15 cellular contexts compared by ENCODE assay signal in the genomic region with DNA sequence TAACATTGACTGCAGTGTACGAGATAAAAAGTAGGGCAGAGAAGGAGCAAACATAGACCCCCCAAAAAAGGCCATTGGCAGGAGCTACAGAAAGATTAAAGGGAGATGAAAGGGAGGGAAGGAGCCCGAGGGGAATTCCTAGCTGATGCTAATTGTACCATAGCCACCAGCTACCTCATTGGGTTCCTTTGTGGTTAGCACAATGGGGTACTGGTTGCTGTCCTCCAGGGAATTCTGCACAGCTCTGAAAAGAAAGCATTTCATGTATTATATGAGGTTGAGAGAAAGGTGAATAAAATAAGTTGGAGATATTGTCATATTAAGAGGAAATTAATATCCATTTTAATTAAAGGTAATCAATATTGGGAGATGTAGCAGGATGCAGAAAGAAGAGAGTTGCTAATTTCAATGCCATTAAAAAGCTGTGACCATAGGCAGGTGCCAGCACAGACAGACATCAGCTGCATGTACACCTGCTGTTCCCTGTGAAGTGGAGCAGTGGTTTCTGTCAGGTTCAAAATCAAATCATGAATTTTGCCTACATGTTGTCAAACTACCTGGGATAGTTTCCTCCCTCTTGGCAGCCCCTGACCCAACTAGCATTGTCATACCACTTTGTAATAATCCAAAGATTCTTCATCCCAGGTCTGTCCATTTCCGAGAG.
"Had no signal": no experiment of that assay in that cellular context is flagged by ENCODE, and none has a peak within 500 bp of the region (broad histone marks: within the 10 kb centered on the region; RNA-seq: fewer than 3 reads in every experiment).

No MANE protein-coding gene starts in this region.

- H3K27me3 Mint-ChIP-seq: activated naive CD4-positive, alpha-beta T cell treated with anti-CD3 and anti-CD28 coated beads, Interleukin-2, amount 50 U/mL, for 24 hours had no signal

- H3K4me1 ChIP-seq: adrenal gland, gastroesophageal sphincter, pancreas, sigmoid colon, spleen, thyroid gland, uterus had no signal

- H3K4me1 Mint-ChIP-seq: activated naive CD4-positive, alpha-beta T cell treated with anti-CD3 and anti-CD28 coated beads, Interleukin-2, amount 50 U/mL, for 24 hours had no signal

- H3K36me3 Mint-ChIP-seq: activated naive CD4-positive, alpha-beta T cell treated with anti-CD3 and anti-CD28 coated beads, Interleukin-2, amount 50 U/mL, for 24 hours had no signal

- ATAC-seq: activated CD8-positive, alpha-beta T cell treated with anti-CD3 and anti-CD28 coated beads, Interleukin-2, amount 10 ng/mL, durations not matched to agents 7 days and 5 days; gastroesophageal sphincter; pancreas had no signal

- H3K36me3 ChIP-seq: adrenal gland, gastroesophageal sphincter, pancreas, sigmoid colon, spleen, thyroid gland, uterus had no signal

- H3K27ac ChIP-seq: adrenal gland, gastroesophageal sphincter, pancreas, sigmoid colon, spleen, thyroid gland, uterus had no signal

- H3K4me3 Mint-ChIP-seq: activated CD8-positive, alpha-beta T cell treated with anti-CD3 and anti-CD28 coated beads, Interleukin-2, amount 10 ng/mL, durations not matched to agents 7 days and 5 days; activated naive CD4-positive, alpha-beta T cell treated with anti-CD3 and anti-CD28 coated beads, Interleukin-2, amount 50 U/mL, for 24 hours had no signal

- H3K27ac Mint-ChIP-seq: activated CD8-positive, alpha-beta T cell treated with anti-CD3 and anti-CD28 coated beads, Interleukin-2, amount 10 ng/mL, durations not matched to agents 7 days and 5 days; activated naive CD4-positive, alpha-beta T cell treated with anti-CD3 and anti-CD28 coated beads, Interleukin-2, amount 50 U/mL, for 24 hours had no signal

- H3K27me3 ChIP-seq: adrenal gland, gastroesophageal sphincter, pancreas, sigmoid colon, spleen, thyroid gland, uterus had no signal

- H3K4me3 ChIP-seq: adrenal gland, gastroesophageal sphincter, lung, pancreas, sigmoid colon, spleen, thyroid gland, uterus had no signal

- DNase-seq: activated CD4-positive, alpha-beta T cell treated with anti-CD3 and anti-CD28 coated beads for 48 hours; activated CD8-positive, alpha-beta memory T cell treated with anti-CD3 and anti-CD28 coated beads, Interleukin-2, amount 50 U/mL, for 4 hours; activated CD8-positive, alpha-beta T cell treated with anti-CD3 and anti-CD28 coated beads, Interleukin-2, amount 10 ng/mL, durations not matched to agents 7 days and 5 days; activated effector memory CD4-positive, alpha-beta T cell treated with anti-CD3 and anti-CD28 coated beads, Interleukin-2, amount 50 U/mL, for 16 hours; activated T-cell treated with anti-CD3 and anti-CD28 coated beads, Interleukin-2, amount 50 U/mL, for 48 hours; adrenal gland; erythroblast; pancreas; sigmoid colon; spleen; thyroid gland; uterus had no signal
